29 cellular contexts compared by ENCODE assay signal in genomic region chr17:83018658-83019193, GRCh38.
"Had no signal": no experiment of that assay in that cellular context is flagged by ENCODE, and none has a peak within 500 bp of the region (broad histone marks: within the 10 kb centered on the region; RNA-seq: fewer than 3 reads in every experiment).

No MANE protein-coding gene starts in this region.

- ATAC-seq: activated CD4-positive, CD25-positive, alpha-beta regulatory T cell treated with anti-CD3 and anti-CD28 coated beads, Interleukin-2, amount 50 U/mL, for 24 hours; activated CD8-positive, alpha-beta T cell treated with anti-CD3 and anti-CD28 coated beads for 36 hours; activated T-cell treated with anti-CD3 and anti-CD28 coated beads, Interleukin-2, amount 50 U/mL, for 4 hours; activated T-helper 17 cell treated with anti-CD3 and anti-CD28 coated beads, Interleukin-2, amount 50 U/mL, for 72 hours; effector memory CD8-positive, alpha-beta T cell; gastroesophageal sphincter; T-helper 17 cell had no signal

- H3K4me3 ChIP-seq: esophagus squamous epithelium, gastroesophageal sphincter had no signal

- H3K36me3 ChIP-seq: brain microvascular endothelial cell, WERI-Rb-1 had no signal

- H3K9me3 ChIP-seq: esophagus squamous epithelium, gastroesophageal sphincter had no signal

- DNase-seq: activated B cell treated with CpG ODN at 0.5 μM for 24 hours; activated CD4-positive, alpha-beta T cell treated with anti-CD3 and anti-CD28 coated beads for 48 hours; activated CD4-positive, alpha-beta T cell treated with anti-CD3 and anti-CD28 coated beads, Interleukin-2, amount 50 U/mL, for 1 hour; activated CD4-positive, alpha-beta T cell treated with anti-CD3 and anti-CD28 coated beads, Interleukin-2, amount 50 U/mL, for 48 hours; activated CD8-positive, alpha-beta memory T cell treated with anti-CD3 and anti-CD28 coated beads for 24 hours; activated CD8-positive, alpha-beta T cell treated with anti-CD3 and anti-CD28 coated beads for 36 hours; activated effector memory CD4-positive, alpha-beta T cell treated with Interleukin-2 at 50 U/mL for 16 hours; activated gamma-delta T cell treated with Interleukin-2 at 50 U/mL for 16 hours; activated naive CD4-positive, alpha-beta T cell treated with anti-CD3 and anti-CD28 coated beads, Interleukin-2, amount 50 U/mL, for 16 hours; activated naive CD4-positive, alpha-beta T cell treated with Interleukin-2 at 50 U/mL for 16 hours; activated T-cell treated with anti-CD3 and anti-CD28 coated beads, Interleukin-2, amount 50 U/mL, for 4 hours; amniotic stem cell; anterior cingulate cortex; brain microvascular endothelial cell; caudate nucleus; cortex of kidney; dermis blood vessel endothelial cell; effector CD4-positive, alpha-beta T cell; effector memory CD8-positive, alpha-beta T cell; esophagus squamous epithelium; foreskin melanocyte; T-helper 1 cell; T-helper 17 cell; T1000; WERI-Rb-1 had no signal

- H3K27me3 ChIP-seq: brain microvascular endothelial cell, esophagus squamous epithelium, gastroesophageal sphincter had no signal

- H3K27ac ChIP-seq: brain microvascular endothelial cell, epithelial cell of prostate, esophagus squamous epithelium, gastroesophageal sphincter, WERI-Rb-1 had no signal

- H3K4me1 ChIP-seq: esophagus squamous epithelium, gastroesophageal sphincter had no signal
